Comparison of ENCODE assay signal across 29 cellular contexts in genomic region chr20:59248031-59248684, GRCh38. TPM values are rescaled to one million over a fixed set of nuclear protein-coding genes. Genes with fewer than 3 reads are reported as not detected.
DNase-seq lines count a peak whose midpoint lies in the region; ATAC-seq and TF ChIP-seq lines count a peak whose summit lies in the region.
"Had no signal": no experiment of that assay in that cellular context is flagged by ENCODE, and none has a peak within 500 bp of the region (broad histone marks: within the 10 kb centered on the region; RNA-seq: fewer than 3 reads in every experiment).

No MANE protein-coding gene starts in this region.

- no peaks in the 10 kb centered on the region for H3K9me3 ChIP-seq in breast epithelium

- H3K27me3 ChIP-seq in breast epithelium = no peaks in the 10 kb centered on the region
- H3K27me3 ChIP-seq: BLaER1, brain microvascular endothelial cell, neural progenitor cell, right atrium auricular region, spleen had no signal

- TF ChIP-seq CTCF in breast epithelium (IDR thresholded peaks at IDR 0.05) = no peak

- peak overlapping the region; percentile 35 for H3K27ac Mint-ChIP-seq in activated naive CD4-positive, alpha-beta T cell treated with anti-CD3 and anti-CD28 coated beads, Interleukin-2, amount 50 U/mL, for 24 hours
- H3K27ac Mint-ChIP-seq: neural progenitor cell; T-helper 2 cell treated with Interferon-gamma antibody and Interleukin-4, amounts not matched to agents 5 μg/mL and 100 μg/mL, for 36 hours; type B pancreatic cell had no signal

- peaks cover 39% of the 10 kb centered on the region for H3K36me3 Mint-ChIP-seq in activated naive CD4-positive, alpha-beta T cell treated with anti-CD3 and anti-CD28 coated beads, Interleukin-2, amount 50 U/mL, for 24 hours
- H3K36me3 Mint-ChIP-seq: neural progenitor cell had no signal

- no peak overlapping the region for H3K4me3 ChIP-seq in breast epithelium
- H3K4me3 ChIP-seq: BLaER1, heart left ventricle, K562, lung, neural progenitor cell, right atrium auricular region, spleen had no signal

- H3K27ac ChIP-seq in breast epithelium = no peak overlapping the region
- H3K27ac ChIP-seq: BLaER1, brain microvascular endothelial cell, heart left ventricle, neural progenitor cell, right atrium auricular region had no signal

- no peaks in the 10 kb centered on the region for H3K27me3 Mint-ChIP-seq in activated naive CD4-positive, alpha-beta T cell treated with anti-CD3 and anti-CD28 coated beads, Interleukin-2, amount 50 U/mL, for 24 hours

- no peaks in the 10 kb centered on the region for H3K36me3 ChIP-seq in breast epithelium
- H3K36me3 ChIP-seq: BLaER1, brain microvascular endothelial cell, heart left ventricle, neural progenitor cell, right atrium auricular region had no signal

- intact Hi-C loops in breast epithelium (cut with DNase I; ENCODE audit: low total_unique reads) = no loop called here

- H3K9me3 Mint-ChIP-seq in activated naive CD4-positive, alpha-beta T cell treated with anti-CD3 and anti-CD28 coated beads, Interleukin-2, amount 50 U/mL, for 24 hours = peaks cover 14% of the 10 kb centered on the region

- no peak overlapping the region for H3K4me3 Mint-ChIP-seq in activated naive CD4-positive, alpha-beta T cell treated with anti-CD3 and anti-CD28 coated beads, Interleukin-2, amount 50 U/mL, for 24 hours
- H3K4me3 Mint-ChIP-seq: neural progenitor cell; T-helper 2 cell treated with Interferon-gamma antibody and Interleukin-4, amounts not matched to agents 5 μg/mL and 100 μg/mL, for 36 hours; type B pancreatic cell had no signal

- ATAC-seq in SK-N-SH treated with all-trans-retinoic acid at 6 μM for 48 hours = peak; percentile 81
- ATAC-seq: heart left ventricle, K562 had no signal

- H3K4me1 Mint-ChIP-seq in activated naive CD4-positive, alpha-beta T cell treated with anti-CD3 and anti-CD28 coated beads, Interleukin-2, amount 50 U/mL, for 24 hours = peaks cover 51% of the 10 kb centered on the region

- TF ChIP-seq POLR2A in breast epithelium (IDR thresholded peaks at IDR 0.05) = no peak

- no peak for DNase-seq in activated naive CD4-positive, alpha-beta T cell treated with anti-CD3 and anti-CD28 coated beads, Interleukin-2, amount 50 U/mL, for 16 hours
- DNase-seq in NCI-H460 (ENCODE audit: extremely low read depth, low read depth) (peak; percentile 12), stromal cell of bone marrow (ENCODE audit: low read depth) (peak; percentile 2), mesenteric fat pad (ENCODE audit: low spot score) (no peak), ecto neural progenitor cell (ENCODE audit: low spot score) (no peak), breast epithelium (ENCODE audit: low spot score in 2 of 2) (no peak)
- DNase-seq: activated CD4-positive, alpha-beta T cell treated with anti-CD3 and anti-CD28 coated beads for 4 hours; activated naive CD4-positive, alpha-beta T cell treated with Interleukin-2 at 50 U/mL for 16 hours; activated T-cell treated with anti-CD3 and anti-CD28 coated beads, Interleukin-2, amount 50 U/mL, for 48 hours; brain microvascular endothelial cell; DMS79; heart left ventricle; MM.1S; NCI-H2171; NCI-H526 treated with DMSO at 0.1 percent for 48 hours; spleen; stimulated activated CD4-positive, alpha-beta T cell treated with anti-CD3 and anti-CD28 coated beads, Interleukin-2, amount 100 ng/mL, for 48 hours had no signal

- no peaks in the 10 kb centered on the region for H3K4me1 ChIP-seq in breast epithelium
- H3K4me1 ChIP-seq: heart left ventricle, right atrium auricular region had no signal

TF ChIP-seq in SK-N-SH treated with all-trans-retinoic acid at 6 μM for 48 hours, 23 proteins besides CTCF, POLR2A, EP300 and RAD21:
- TF ChIP-seq ZC3H10 (CRISPR knock-in tag; IDR thresholded peaks at IDR 0.05) (peak; percentile 44; the same call in 1 of the 2 replicates), RARB (CRISPR knock-in tag; IDR thresholded peaks at IDR 0.05) (no peak), ISL1 (CRISPR knock-in tag; IDR thresholded peaks at IDR 0.05) (peak; percentile 84), PPARA (CRISPR knock-in tag; IDR thresholded peaks at IDR 0.05; ENCODE audit: borderline replicate concordance) (no peak), PATZ1 (CRISPR knock-in tag; IDR thresholded peaks at IDR 0.05; ENCODE audit: borderline replicate concordance) (peak; percentile 61), ZFP30 (CRISPR knock-in tag; IDR thresholded peaks at IDR 0.05) (no peak), BACH2 (CRISPR knock-in tag; IDR thresholded peaks at IDR 0.05; ENCODE audit: borderline replicate concordance) (no peak), TSHZ2 (CRISPR knock-in tag; IDR thresholded peaks at IDR 0.05) (no peak), SNAI2 (CRISPR knock-in tag; IDR thresholded peaks at IDR 0.05) (0 out of 2 replicates have a peak, but pooled peaks have one; percentile 26), POU6F1 (CRISPR knock-in tag; IDR thresholded peaks at IDR 0.05; ENCODE audit: borderline replicate concordance, low read depth) (peak; percentile 31; the same call in 1 of the 2 replicates)

RNA-seq across cellular contexts. Expression of gene EDN3, which starts 52.3 kb away (rescaled TPM):
- total RNA-seq in NCI-H460 (2014; rRNA removed; shearing (Covaris generic)) = not detected in 2 replicates
- polyA plus RNA-seq in NCI-H460 (2014; cell fraction: nucleus; rRNA removed) = not detected in 2 replicates
- total RNA-seq in mesenteric fat pad (not detected), breast epithelium (10 to 100 TPM in 1 of 3 donors, 1 to 10 TPM in 1, under 1 TPM in 1; 0.96 to 12.1 (median 6.9) TPM)
- total RNA-seq: HT-29, K562, OCI-LY7, right atrium auricular region, subcutaneous adipose tissue had no signal
- polyA plus RNA-seq: K562 had no signal

Comparison
In these comparisons a context has a peak if more than half of its experiments do, and no peak if none do; other contexts are left out.
1. DNase-seq: peak in NCI-H460 (single experiment) and stromal cell of bone marrow (single experiment); none in activated naive CD4-positive, alpha-beta T cell treated with anti-CD3 and anti-CD28 coated beads, Interleukin-2, amount 50 U/mL, for 16 hours (single experiment), mesenteric fat pad (single experiment), ecto neural progenitor cell (single experiment) and breast epithelium (0 of 2).